Comparison of ENCODE assay signal across 1 cellular context in the genomic region with DNA sequence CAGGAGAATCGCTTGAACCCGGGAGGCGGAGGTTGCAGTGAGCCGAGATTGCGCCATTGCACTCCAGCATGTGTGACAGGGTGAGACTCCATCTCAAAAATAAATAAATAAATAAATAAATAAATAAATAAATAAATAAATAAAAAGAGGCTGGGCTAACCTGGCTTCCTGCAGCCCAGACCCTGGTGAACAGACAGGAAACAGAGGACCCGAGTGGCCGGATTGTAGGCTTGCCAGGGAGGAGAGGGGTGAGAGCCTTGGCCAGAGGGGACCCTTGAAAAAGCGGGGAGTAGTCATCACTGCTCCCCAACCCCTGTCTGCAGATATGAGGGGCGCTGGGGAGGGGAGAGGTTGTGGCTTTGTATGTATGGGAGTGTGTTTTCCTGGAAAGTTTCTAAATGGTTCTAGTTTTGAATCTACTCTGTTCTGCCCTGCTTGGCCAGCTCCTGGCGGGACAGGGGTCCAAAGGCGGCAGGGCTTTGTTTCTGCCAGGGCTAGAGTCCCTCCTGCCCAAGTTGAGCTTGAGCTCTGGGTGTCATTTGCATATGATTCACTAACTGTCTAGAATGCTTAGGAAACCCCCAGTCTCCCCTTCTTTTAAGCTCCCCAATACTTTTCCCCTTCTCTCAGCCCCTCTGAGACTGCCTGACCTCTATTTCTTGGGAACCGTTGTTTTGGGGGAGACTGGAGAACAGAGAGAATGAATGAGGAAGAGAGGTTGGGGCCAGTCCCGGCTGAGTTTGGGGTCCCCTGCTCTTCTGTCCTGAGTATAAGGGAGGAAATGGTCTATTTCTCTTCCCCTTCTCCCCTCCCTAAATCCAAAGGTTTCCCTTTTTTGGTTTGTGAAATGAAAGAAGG.
TF ChIP-seq lines count a peak whose summit lies in the region.

No MANE protein-coding gene starts in this region.

TF ChIP-seq in SK-N-SH, 30 proteins besides CTCF, POLR2A, EP300 and RAD21 (continued from another document):
- TF ChIP-seq, protein P1, sequence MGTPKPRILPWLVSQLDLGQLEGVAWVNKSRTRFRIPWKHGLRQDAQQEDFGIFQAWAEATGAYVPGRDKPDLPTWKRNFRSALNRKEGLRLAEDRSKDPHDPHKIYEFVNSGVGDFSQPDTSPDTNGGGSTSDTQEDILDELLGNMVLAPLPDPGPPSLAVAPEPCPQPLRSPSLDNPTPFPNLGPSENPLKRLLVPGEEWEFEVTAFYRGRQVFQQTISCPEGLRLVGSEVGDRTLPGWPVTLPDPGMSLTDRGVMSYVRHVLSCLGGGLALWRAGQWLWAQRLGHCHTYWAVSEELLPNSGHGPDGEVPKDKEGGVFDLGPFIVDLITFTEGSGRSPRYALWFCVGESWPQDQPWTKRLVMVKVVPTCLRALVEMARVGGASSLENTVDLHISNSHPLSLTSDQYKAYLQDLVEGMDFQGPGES (IDR thresholded peaks at IDR 0.05; ENCODE audit: low read depth, low read length) = no peak
- TF ChIP-seq FOSL2 (IDR thresholded peaks at IDR 0.05; ENCODE audit: borderline replicate concordance, low read depth) (no peak), TCF12 (IDR thresholded peaks at IDR 0.05) (no peak), JUND (IDR thresholded peaks at IDR 0.05) (no peak), FOXM1 (IDR thresholded peaks at IDR 0.05; ENCODE audit: low read depth) (no peak), TEAD4 (IDR thresholded peaks at IDR 0.05; ENCODE audit: borderline replicate concordance, insufficient read depth) (no peak), MXI1 (IDR thresholded peaks at IDR 0.05; ENCODE audit: low read depth, low read length) (no peak), MEF2A (IDR thresholded peaks at IDR 0.05; ENCODE audit: borderline replicate concordance, low read depth) (no peak), RXRA (IDR thresholded peaks at IDR 0.05; ENCODE audit: borderline replicate concordance, low read depth) (no peak), CHD2 (IDR thresholded peaks at IDR 0.05; ENCODE audit: low read length, partially characterized antibody) (no peak), RFX5 (IDR thresholded peaks at IDR 0.05; ENCODE audit: low read length) (no peak)
TF ChIP-seq in SK-N-SH: peak in this region for 0.
